38 cellular contexts compared by ENCODE assay signal in the genomic region with DNA sequence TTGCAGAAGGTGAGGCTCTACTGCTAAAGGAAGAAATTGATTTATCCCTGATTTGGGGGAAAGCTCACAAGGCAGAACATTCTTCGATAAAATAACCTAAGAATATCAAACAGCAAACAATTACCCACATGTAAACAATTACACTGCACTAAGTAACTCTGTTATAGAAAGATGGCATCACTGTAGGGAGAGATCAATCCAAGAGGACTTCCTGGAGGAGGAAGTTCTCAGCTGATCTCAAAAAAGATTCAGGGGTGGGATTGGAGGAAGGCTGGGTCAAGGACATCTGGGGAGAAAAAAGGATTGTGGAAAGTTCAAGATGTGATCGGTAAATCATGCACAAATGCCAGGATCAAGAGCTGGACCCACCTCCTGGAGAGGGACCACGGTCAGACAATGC.
"Had no signal": no experiment of that assay in that cellular context is flagged by ENCODE, and none has a peak within 500 bp of the region (broad histone marks: within the 10 kb centered on the region; RNA-seq: fewer than 3 reads in every experiment).

No MANE protein-coding gene starts in this region.

- DNase-seq: activated CD4-positive, alpha-beta memory T cell treated with anti-CD3 and anti-CD28 coated beads, Interleukin-2, amount 10 ng/mL, durations not matched to agents 7 days and 5 days; activated CD4-positive, alpha-beta T cell treated with anti-CD3 and anti-CD28 coated beads for 1 hour; activated CD4-positive, alpha-beta T cell treated with anti-CD3 and anti-CD28 coated beads for 36 hours; activated CD4-positive, alpha-beta T cell treated with anti-CD3 and anti-CD28 coated beads for 48 hours; activated CD4-positive, alpha-beta T cell treated with anti-CD3 and anti-CD28 coated beads, Interleukin-2, amount 10 ng/mL, durations not matched to agents 7 days and 5 days; activated CD4-positive, alpha-beta T cell treated with anti-CD3 and anti-CD28 coated beads, Interleukin-2, amount 50 U/mL, for 48 hours; activated CD4-positive, CD25-positive, alpha-beta regulatory T cell; activated CD8-positive, alpha-beta memory T cell treated with anti-CD3 and anti-CD28 coated beads for 24 hours; activated CD8-positive, alpha-beta memory T cell treated with anti-CD3 and anti-CD28 coated beads, Interleukin-2, amount 10 ng/mL, durations not matched to agents 7 days and 5 days; activated CD8-positive, alpha-beta memory T cell treated with anti-CD3 and anti-CD28 coated beads, Interleukin-2, amount 50 U/mL, for 48 hours; activated CD8-positive, alpha-beta T cell treated with anti-CD3 and anti-CD28 coated beads, Interleukin-2, amount 10 ng/mL, durations not matched to agents 7 days and 5 days; activated effector memory CD4-positive, alpha-beta T cell treated with Interleukin-2 at 50 U/mL for 16 hours; activated gamma-delta T cell; activated naive CD4-positive, alpha-beta T cell treated with anti-CD3 and anti-CD28 coated beads for 36 hours; activated naive CD4-positive, alpha-beta T cell treated with anti-CD3 and anti-CD28 coated beads, Interleukin-2, amount 50 U/mL, for 16 hours; activated naive CD8-positive, alpha-beta T cell treated with anti-CD3 and anti-CD28 coated beads for 36 hours; activated T-cell treated with anti-CD3 and anti-CD28 coated beads, Interleukin-2, amount 50 U/mL, for 24 hours; activated T-cell treated with anti-CD3 and anti-CD28 coated beads, Interleukin-2, amount 50 U/mL, for 48 hours; adrenal gland; amniotic stem cell; body of pancreas; caudate nucleus; cerebellar nuclear complex; T-helper 1 cell; T-helper 2 cell; T-helper 9 cell had no signal

- H3K36me3 Mint-ChIP-seq: activated CD8-positive, alpha-beta memory T cell treated with anti-CD3 and anti-CD28 coated beads, Interleukin-2, amount 10 ng/mL, durations not matched to agents 7 days and 5 days; activated naive CD4-positive, alpha-beta T cell treated with anti-CD3 and anti-CD28 coated beads, Interleukin-2, amount 50 U/mL, for 72 hours; activated naive CD8-positive, alpha-beta T cell treated with anti-CD3 and anti-CD28 coated beads for 36 hours had no signal

- H3K36me3 ChIP-seq: adrenal gland, cardiac muscle cell had no signal

- H3K27ac ChIP-seq: adrenal gland, body of pancreas, cardiac muscle cell, VCaP had no signal

- H3K9me3 ChIP-seq: adrenal gland, body of pancreas had no signal

- H3K4me1 ChIP-seq: adrenal gland, body of pancreas had no signal

- H3K27ac Mint-ChIP-seq: activated CD4-positive, alpha-beta memory T cell treated with anti-CD3 and anti-CD28 coated beads, Interleukin-2, amount 10 ng/mL, durations not matched to agents 7 days and 5 days; activated CD4-positive, alpha-beta T cell treated with anti-CD3 and anti-CD28 coated beads for 36 hours; activated CD4-positive, alpha-beta T cell treated with anti-CD3 and anti-CD28 coated beads, Interleukin-2, amount 10 ng/mL, durations not matched to agents 7 days and 5 days; activated CD8-positive, alpha-beta memory T cell treated with anti-CD3 and anti-CD28 coated beads, Interleukin-2, amount 10 ng/mL, durations not matched to agents 7 days and 5 days; activated CD8-positive, alpha-beta T cell treated with anti-CD3 and anti-CD28 coated beads, Interleukin-2, amount 10 ng/mL, durations not matched to agents 7 days and 5 days; activated naive CD4-positive, alpha-beta T cell treated with anti-CD3 and anti-CD28 coated beads for 36 hours; activated naive CD4-positive, alpha-beta T cell treated with anti-CD3 and anti-CD28 coated beads, Interleukin-2, amount 50 U/mL, for 72 hours; activated naive CD8-positive, alpha-beta T cell treated with anti-CD3 and anti-CD28 coated beads for 36 hours; activated T-cell treated with anti-CD3 and anti-CD28 coated beads, Interleukin-2, amount 50 U/mL, for 24 hours; activated T-helper 2 cell treated with anti-CD3 and anti-CD28 coated beads, Interferon-gamma antibody, Interleukin-2, Interleukin-4, amounts not matched to agents 10 μg/mL and 5 μg/mL and 100 μg/mL, durations not matched to agents 14 hours and 24 hours and 36 hours; T-helper 1 cell treated with Interleukin-12 subunit alpha and Interleukin-12 subunit beta and Interleukin-4 antibody, amounts not matched to agents 30 μg/mL and 1 μg/mL, for 36 hours; T-helper 2 cell treated with Interferon-gamma antibody and Interleukin-4, amounts not matched to agents 5 μg/mL and 100 μg/mL, for 36 hours; WTC11 had no signal

- H3K9me3 Mint-ChIP-seq: activated CD4-positive, alpha-beta memory T cell treated with anti-CD3 and anti-CD28 coated beads, Interleukin-2, amount 10 ng/mL, durations not matched to agents 7 days and 5 days; activated CD4-positive, alpha-beta T cell treated with anti-CD3 and anti-CD28 coated beads, Interleukin-2, amount 10 ng/mL, durations not matched to agents 7 days and 5 days; activated naive CD4-positive, alpha-beta T cell treated with anti-CD3 and anti-CD28 coated beads for 36 hours; activated naive CD4-positive, alpha-beta T cell treated with anti-CD3 and anti-CD28 coated beads, Interleukin-2, amount 50 U/mL, for 72 hours; activated T-cell treated with anti-CD3 and anti-CD28 coated beads, Interleukin-2, amount 50 U/mL, for 24 hours; activated T-helper 2 cell treated with anti-CD3 and anti-CD28 coated beads, Interferon-gamma antibody, Interleukin-2, Interleukin-4, amounts not matched to agents 10 μg/mL and 5 μg/mL and 100 μg/mL, durations not matched to agents 14 hours and 24 hours and 36 hours; central memory CD8-positive, alpha-beta T cell; T-helper 1 cell treated with Interleukin-12 subunit alpha and Interleukin-12 subunit beta and Interleukin-4 antibody, amounts not matched to agents 30 μg/mL and 1 μg/mL, for 36 hours; T-helper 2 cell treated with Interferon-gamma antibody and Interleukin-4, amounts not matched to agents 5 μg/mL and 100 μg/mL, for 36 hours had no signal

- ATAC-seq: activated CD4-positive, alpha-beta T cell treated with anti-CD3 and anti-CD28 coated beads for 36 hours; activated CD4-positive, CD25-positive, alpha-beta regulatory T cell treated with anti-CD3 and anti-CD28 coated beads, Interleukin-2, amount 50 U/mL, for 24 hours; activated CD8-positive, alpha-beta memory T cell treated with anti-CD3 and anti-CD28 coated beads, Interleukin-2, amount 10 ng/mL, durations not matched to agents 7 days and 5 days; activated CD8-positive, alpha-beta T cell treated with anti-CD3 and anti-CD28 coated beads, Interleukin-2, amount 10 ng/mL, durations not matched to agents 7 days and 5 days; activated naive CD4-positive, alpha-beta T cell treated with anti-CD3 and anti-CD28 coated beads, Interleukin-2, amount 50 U/mL, for 72 hours; body of pancreas; WTC11 had no signal

- H3K27me3 ChIP-seq: adrenal gland, body of pancreas, cardiac muscle cell had no signal

- H3K4me3 ChIP-seq: adrenal gland, body of pancreas, cardiac muscle cell had no signal

- H3K4me3 Mint-ChIP-seq: activated CD4-positive, alpha-beta memory T cell treated with anti-CD3 and anti-CD28 coated beads, Interleukin-2, amount 10 ng/mL, durations not matched to agents 7 days and 5 days; activated CD4-positive, alpha-beta T cell treated with anti-CD3 and anti-CD28 coated beads for 36 hours; activated CD4-positive, alpha-beta T cell treated with anti-CD3 and anti-CD28 coated beads, Interleukin-2, amount 10 ng/mL, durations not matched to agents 7 days and 5 days; activated CD8-positive, alpha-beta memory T cell treated with anti-CD3 and anti-CD28 coated beads, Interleukin-2, amount 10 ng/mL, durations not matched to agents 7 days and 5 days; activated CD8-positive, alpha-beta T cell treated with anti-CD3 and anti-CD28 coated beads, Interleukin-2, amount 10 ng/mL, durations not matched to agents 7 days and 5 days; activated naive CD4-positive, alpha-beta T cell treated with anti-CD3 and anti-CD28 coated beads for 36 hours; activated naive CD8-positive, alpha-beta T cell treated with anti-CD3 and anti-CD28 coated beads for 36 hours; activated T-cell treated with anti-CD3 and anti-CD28 coated beads, Interleukin-2, amount 50 U/mL, for 24 hours; central memory CD8-positive, alpha-beta T cell; T-helper 1 cell treated with Interleukin-12 subunit alpha and Interleukin-12 subunit beta and Interleukin-4 antibody, amounts not matched to agents 30 μg/mL and 1 μg/mL, for 36 hours; T-helper 2 cell treated with Interferon-gamma antibody and Interleukin-4, amounts not matched to agents 5 μg/mL and 100 μg/mL, for 36 hours; WTC11 had no signal

- H3K27me3 Mint-ChIP-seq: activated CD4-positive, alpha-beta T cell treated with anti-CD3 and anti-CD28 coated beads, Interleukin-2, amount 10 ng/mL, durations not matched to agents 7 days and 5 days; activated CD8-positive, alpha-beta memory T cell treated with anti-CD3 and anti-CD28 coated beads, Interleukin-2, amount 10 ng/mL, durations not matched to agents 7 days and 5 days had no signal

- H3K4me1 Mint-ChIP-seq: activated CD4-positive, alpha-beta memory T cell treated with anti-CD3 and anti-CD28 coated beads, Interleukin-2, amount 10 ng/mL, durations not matched to agents 7 days and 5 days; activated CD4-positive, alpha-beta T cell treated with anti-CD3 and anti-CD28 coated beads for 36 hours; activated CD4-positive, alpha-beta T cell treated with anti-CD3 and anti-CD28 coated beads, Interleukin-2, amount 10 ng/mL, durations not matched to agents 7 days and 5 days; activated CD8-positive, alpha-beta memory T cell treated with anti-CD3 and anti-CD28 coated beads, Interleukin-2, amount 10 ng/mL, durations not matched to agents 7 days and 5 days; activated naive CD8-positive, alpha-beta T cell treated with anti-CD3 and anti-CD28 coated beads for 36 hours; central memory CD8-positive, alpha-beta T cell had no signal

- FAIRE-seq: astrocyte, bronchial epithelial cell, TTC549 had no signal
